In the genomic region with DNA sequence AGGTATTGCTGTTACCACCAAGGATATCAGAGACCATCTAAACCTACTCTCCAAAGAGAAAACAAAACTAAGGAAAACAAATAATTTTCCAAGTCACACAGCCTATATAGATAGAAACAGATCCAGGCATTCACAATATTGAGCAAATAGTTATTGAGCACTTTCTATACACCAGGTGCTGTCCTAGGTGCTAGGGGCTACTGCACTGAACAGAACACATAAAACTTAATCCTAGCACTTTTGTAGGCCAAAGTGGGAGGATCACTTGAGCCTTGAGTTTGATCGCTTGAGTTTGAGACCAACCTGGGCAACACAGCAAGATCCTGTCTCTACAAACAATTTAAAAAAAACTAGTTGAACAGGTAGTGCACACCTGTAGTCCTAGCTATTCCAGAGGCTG, we compare ENCODE assay signal across 18 cellular contexts. TPM values are rescaled to one million over a fixed set of nuclear protein-coding genes. Genes with fewer than 3 reads are reported as not detected.
DNase-seq lines count a peak whose midpoint lies in the region; ATAC-seq and TF ChIP-seq lines count a peak whose summit lies in the region.
"Had no signal": no experiment of that assay in that cellular context is flagged by ENCODE, and none has a peak within 500 bp of the region (broad histone marks: within the 10 kb centered on the region; RNA-seq: fewer than 3 reads in every experiment).

No MANE protein-coding gene starts in this region.

- no peak overlapping the region for H3K4me3 ChIP-seq in GM23338
- no peak overlapping the region for H3K4me3 ChIP-seq in HEK293 (ENCODE audit: low read depth, low read length)
- H3K4me3 ChIP-seq in stomach = no peak overlapping the region
- H3K4me3 ChIP-seq in body of pancreas = no peak overlapping the region
- H3K4me3 ChIP-seq: BLaER1 treated with 17β-estradiol and CSF1 and Interleukin-3, amounts not matched to agents 10 nM and 100 nM had no signal

- H2AFZ ChIP-seq in GM23338 = no peak overlapping the region

- H4K20me1 ChIP-seq in GM23338 (replicated peaks; ENCODE audit: insufficient read depth) = peaks cover under 1% of the 10 kb centered on the region; the same call in 1 of the 2 replicates

- TF ChIP-seq POLR2A in stomach (IDR thresholded peaks at IDR 0.05) (no peak), body of pancreas (IDR thresholded peaks at IDR 0.05) (no peak)

- H3K9me3 Mint-ChIP-seq in GM23338 = no peaks in the 10 kb centered on the region
- H3K9me3 Mint-ChIP-seq in central memory CD8-positive, alpha-beta T cell = peaks cover 5% of the 10 kb centered on the region
- H3K9me3 Mint-ChIP-seq: CD4-positive, alpha-beta T cell; CD8-positive, alpha-beta memory T cell; HFFc6 had no signal

- CTCF ChIA-PET in HEK293 (lab: Yijun Ruan, JAX) = interaction anchor here (0.7 to 2.0 kb wide), 6 partner anchors 10 to 411 kb away, joined by 3 to 23 read pairs (median 8); no protein-coding TSS in a partner anchor

- no peak for ATAC-seq in GM23338
- ATAC-seq in central memory CD8-positive, alpha-beta T cell (replicated peaks; ENCODE audit: extremely low read depth, poor library complexity, severe bottlenecking) = no peak
- no peak for ATAC-seq in body of pancreas

- 95 to 100% (median 100%) methylated on average over 1 of the region's 1 CpG for WGBS in stomach, 5 donors
- WGBS in body of pancreas, 2 donors = 88 to 93% methylated on average over 1 of the region's 1 CpG

- TF ChIP-seq EP300 in stomach (IDR thresholded peaks at IDR 0.05) = no peak

- H3K27ac ChIP-seq in GM23338 (ENCODE audit: low read depth) (no peak overlapping the region), HEK293 (ENCODE audit: extremely low read depth, low read depth, low read length) (no peak overlapping the region), stomach (no peak overlapping the region), body of pancreas (no peak overlapping the region)
- H3K27ac ChIP-seq: BLaER1 treated with 17β-estradiol and CSF1 and Interleukin-3, amounts not matched to agents 10 nM and 100 nM had no signal

- H3K36me3 Mint-ChIP-seq in GM23338 (ENCODE audit: low read depth) = peaks cover 20% of the 10 kb centered on the region
- H3K36me3 Mint-ChIP-seq in central memory CD8-positive, alpha-beta T cell (ENCODE audit: insufficient read depth) = peaks cover 14% of the 10 kb centered on the region

- H3K9me2 ChIP-seq in GM23338 (ENCODE audit: insufficient read depth) = no peaks in the 10 kb centered on the region

- H3K4me1 Mint-ChIP-seq in GM23338 = peaks cover 9% of the 10 kb centered on the region; the same call in 2 of the 3 replicates
- peaks cover 18% of the 10 kb centered on the region for H3K4me1 Mint-ChIP-seq in central memory CD8-positive, alpha-beta T cell
- H3K4me1 Mint-ChIP-seq: CD14-positive monocyte had no signal

- H3K9me3 ChIP-seq in HEK293 (ENCODE audit: control insufficient read depth, insufficient read depth, low read depth, low read length) = no peaks in the 10 kb centered on the region
- no peaks in the 10 kb centered on the region for H3K9me3 ChIP-seq in stomach
- H3K9me3 ChIP-seq in body of pancreas = no peaks in the 10 kb centered on the region
- H3K9me3 ChIP-seq: BE2C had no signal

- H3K4me3 Mint-ChIP-seq in GM23338 = no peak overlapping the region
- no peak overlapping the region for H3K4me3 Mint-ChIP-seq in central memory CD8-positive, alpha-beta T cell
- H3K4me3 Mint-ChIP-seq: CD14-positive monocyte; CD4-positive, alpha-beta T cell; CD8-positive, alpha-beta memory T cell; HFFc6 had no signal

- H3K79me2 ChIP-seq in GM23338 (replicated peaks; ENCODE audit: insufficient read depth) = no peaks in the 10 kb centered on the region

- no peak overlapping the region for H3K27ac Mint-ChIP-seq in GM23338
- peak overlapping the region; percentile 42 for H3K27ac Mint-ChIP-seq in central memory CD8-positive, alpha-beta T cell (ENCODE audit: low read depth)
- H3K27ac Mint-ChIP-seq: CD4-positive, alpha-beta T cell; HFFc6 had no signal

- H3K27me3 ChIP-seq in GM23338 (ENCODE audit: insufficient read depth) (no peaks in the 10 kb centered on the region), stomach (no peaks in the 10 kb centered on the region), body of pancreas (no peaks in the 10 kb centered on the region)
- H3K27me3 ChIP-seq: BE2C; BLaER1 treated with 17β-estradiol and CSF1 and Interleukin-3, amounts not matched to agents 10 nM and 100 nM had no signal

- no peaks in the 10 kb centered on the region for H3K27me3 Mint-ChIP-seq in GM23338 (ENCODE audit: insufficient read depth, low read depth, poor library complexity)
- no peaks in the 10 kb centered on the region for H3K27me3 Mint-ChIP-seq in central memory CD8-positive, alpha-beta T cell
- H3K27me3 Mint-ChIP-seq: CD4-positive, alpha-beta T cell; CD8-positive, alpha-beta memory T cell had no signal

- H3K4me2 ChIP-seq in GM23338 = no peak overlapping the region
- H3K4me2 ChIP-seq: BLaER1 treated with 17β-estradiol and CSF1 and Interleukin-3, amounts not matched to agents 10 nM and 100 nM had no signal

- intact Hi-C loops in stomach (cut with DNase I; ENCODE audit: low total_unique reads) = no loop called here
- intact Hi-C loops in body of pancreas (cut with DNase I) = loop anchor here (10.0 kb wide), 1 partner anchor 363 kb away; no protein-coding TSS in a partner anchor

- DNase-seq in GM23338 (ENCODE audit: low spot score) (no peak), stomach (no peak), body of pancreas (no peak)
- no peak for DNase-seq in central memory CD8-positive, alpha-beta T cell (ENCODE audit: low spot score in 2 of 2)
- no peak for DNase-seq in stimulated activated CD4-positive, alpha-beta T cell treated with anti-CD3 and anti-CD28 coated beads, Interleukin-12 subunit alpha, Interleukin-12 subunit beta, amount 100 ng/mL, for 4 hours
- DNase-seq: BE2C; CD4-positive, alpha-beta T cell; CD8-positive, alpha-beta memory T cell; DMS 273 treated with DMSO at 0.1 percent for 48 hours; DMS79; EL; GDM1; H7; HCEC 1CT; HFFc6 had no signal

- no peaks in the 10 kb centered on the region for H3K36me3 ChIP-seq in GM23338 (ENCODE audit: insufficient read depth)
- peaks cover 0 to 56% of the 10 kb centered on the region in 2 experiments; a peak in 1 of 3 replicates for H3K36me3 ChIP-seq in HEK293 (ENCODE audit: control insufficient read depth in 2 of 2, insufficient read depth in 1 of 2, low read length in 2 of 2)
- peaks cover 5 to 71% (median 51%) of the 10 kb centered on the region in 4 donors for H3K36me3 ChIP-seq in stomach
- peaks cover 0 to 2% of the 10 kb centered on the region in 2 donors for H3K36me3 ChIP-seq in body of pancreas (replicated peaks in 1 of 2; ENCODE audit: insufficient read depth in 1 of 2, low read depth in 2 of 2)
- H3K36me3 ChIP-seq: BE2C had no signal

- POLR2A ChIA-PET in HEK293 (lab: Yijun Ruan, JAX) = no interaction called here

- H3K4me1 ChIP-seq in GM23338 (ENCODE audit: insufficient read depth) (no peaks in the 10 kb centered on the region), HEK293 (ENCODE audit: control insufficient read depth, insufficient read depth, low read length) (no peaks in the 10 kb centered on the region), stomach (no peaks in the 10 kb centered on the region), body of pancreas (no peaks in the 10 kb centered on the region)
- H3K4me1 ChIP-seq: BE2C; BLaER1 treated with 17β-estradiol and CSF1 and Interleukin-3, amounts not matched to agents 10 nM and 100 nM had no signal

- no peaks in the 10 kb centered on the region for H3F3A ChIP-seq in GM23338 (replicated peaks; ENCODE audit: low read depth)

- TF ChIP-seq CTCF in GM23338 (conservative IDR thresholded peaks at IDR 0.05; ENCODE audit: low read depth in 2 of 2) = no peak
- no peak for TF ChIP-seq CTCF in HEK293 (tag by site-specific recombination; IDR thresholded peaks at IDR 0.05)
- no peak for TF ChIP-seq CTCF in stomach (IDR thresholded peaks at IDR 0.05)
- TF ChIP-seq CTCF in body of pancreas (IDR thresholded peaks at IDR 0.05) = no peak

TF ChIP-seq in GM23338, 12 proteins besides CTCF, POLR2A, EP300 and RAD21 (continues in another document):
- no peak for TF ChIP-seq CREB1 (CRISPR knock-in tag; IDR thresholded peaks at IDR 0.05; ENCODE audit: low read depth)
- TF ChIP-seq, protein P1, sequence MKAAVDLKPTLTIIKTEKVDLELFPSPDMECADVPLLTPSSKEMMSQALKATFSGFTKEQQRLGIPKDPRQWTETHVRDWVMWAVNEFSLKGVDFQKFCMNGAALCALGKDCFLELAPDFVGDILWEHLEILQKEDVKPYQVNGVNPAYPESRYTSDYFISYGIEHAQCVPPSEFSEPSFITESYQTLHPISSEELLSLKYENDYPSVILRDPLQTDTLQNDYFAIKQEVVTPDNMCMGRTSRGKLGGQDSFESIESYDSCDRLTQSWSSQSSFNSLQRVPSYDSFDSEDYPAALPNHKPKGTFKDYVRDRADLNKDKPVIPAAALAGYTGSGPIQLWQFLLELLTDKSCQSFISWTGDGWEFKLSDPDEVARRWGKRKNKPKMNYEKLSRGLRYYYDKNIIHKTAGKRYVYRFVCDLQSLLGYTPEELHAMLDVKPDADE (IDR thresholded peaks at IDR 0.05) = no peak

RNA-seq across cellular contexts. Expression of a gene that starts 44.6 kb away (rescaled TPM):
- total RNA-seq in GM23338 (2014; rRNA removed; shearing (Covaris generic)) = 24.2 and 28.9 TPM in 2 replicates
- 27.9 and 33.6 TPM in 2 replicates for polyA plus RNA-seq in GM23338 (2016; fragmentation: Nextera tagmentation; extraction: Ambion mirVana)
- 100 to 1,000 TPM in 1 of 5 donors, 10 to 100 TPM in 2, 1 to 10 TPM in 1, not detected in 1; 9.3 to 158 (median 20.5) TPM for total RNA-seq in stomach
- polyA plus RNA-seq in stomach = 100 to 1,000 TPM in 1 of 3 donors, 10 to 100 TPM in 2; 73.5 to 101 (median 86.0) TPM
- 10 to 100 TPM; 20.8 to 28.7 TPM for total RNA-seq in body of pancreas
